Comparison of ENCODE assay signal across 1 cellular context in the genomic region with DNA sequence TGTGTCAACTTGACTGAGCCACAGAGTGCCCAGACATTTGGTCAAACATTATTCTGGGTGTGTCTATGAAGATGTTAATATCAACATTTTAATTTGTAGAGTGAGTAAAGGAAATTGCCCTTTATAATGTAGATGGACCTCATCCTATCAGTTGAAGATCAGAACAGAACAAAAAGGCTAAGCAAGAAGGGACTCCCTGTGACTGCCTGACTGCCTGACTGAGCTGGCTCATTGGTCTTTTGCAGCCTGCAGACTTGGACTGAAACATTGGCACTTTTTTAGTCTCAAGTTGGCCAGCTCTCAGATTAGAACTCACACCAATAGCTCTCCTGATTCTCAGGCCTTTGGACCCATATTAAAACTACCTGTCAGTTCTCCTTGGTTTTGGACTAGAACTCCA.
TF ChIP-seq lines count a peak whose summit lies in the region.

No MANE protein-coding gene starts in this region.

TF ChIP-seq in H1, 55 proteins besides CTCF, POLR2A, EP300 and RAD21 (continued from another document):
- TF ChIP-seq SP1 (IDR thresholded peaks at IDR 0.05; ENCODE audit: low read depth, low read length): no peak
- TF ChIP-seq CHD1 (IDR thresholded peaks at IDR 0.05; ENCODE audit: low read depth, low read length): no peak
- TF ChIP-seq FOSL1 (IDR thresholded peaks at IDR 0.05; ENCODE audit: insufficient read depth, low read depth, low read length): no peak
